In the genomic region with DNA sequence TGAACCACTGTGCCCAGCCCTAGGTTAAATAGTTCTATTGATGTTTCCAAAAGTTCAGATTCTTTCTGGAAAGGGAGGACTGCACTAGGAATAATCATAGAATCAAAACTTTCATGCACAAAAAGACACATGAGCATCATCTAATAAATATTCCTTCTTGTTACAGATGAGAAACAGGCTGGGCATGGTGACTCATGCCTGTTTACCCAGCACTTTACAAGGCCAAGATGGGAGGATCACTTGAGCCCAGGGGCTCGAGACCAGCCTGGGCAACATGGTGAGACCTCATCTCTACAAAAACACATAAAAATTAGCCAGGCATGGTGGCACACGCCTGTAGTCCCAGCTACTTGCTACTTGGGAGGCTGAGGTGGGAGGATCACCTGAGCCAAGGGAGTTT, we compare ENCODE assay signal across 1 cellular context.
TF ChIP-seq lines count a peak whose summit lies in the region.

No MANE protein-coding gene starts in this region.

TF ChIP-seq in H1, 55 proteins besides CTCF, POLR2A, EP300 and RAD21:
- TF ChIP-seq GABPA (IDR thresholded peaks at IDR 0.05; ENCODE audit: borderline replicate concordance, insufficient read depth, low read length) (no peak), CHD2 (IDR thresholded peaks at IDR 0.05; ENCODE audit: low read length) (no peak), SP2 (IDR thresholded peaks at IDR 0.05; ENCODE audit: low read length) (no peak), BACH1 (IDR thresholded peaks at IDR 0.05; ENCODE audit: low read length) (no peak), SIX5 (IDR thresholded peaks at IDR 0.05; ENCODE audit: low read depth, low read length) (no peak), KDM5A (IDR thresholded peaks at IDR 0.05; ENCODE audit: low read length) (no peak), SIRT6 (IDR thresholded peaks at IDR 0.05; ENCODE audit: low read length) (no peak), CBX5 (IDR thresholded peaks at IDR 0.05; ENCODE audit: low read depth, low read length) (no peak), TAF7 (optimal IDR thresholded peaks at IDR 0.05; ENCODE audit: borderline replicate concordance, low read depth, low read length) (no peak), TAF1 (IDR thresholded peaks at IDR 0.05; ENCODE audit: low read depth, low read length) (no peak), FOSL1 (IDR thresholded peaks at IDR 0.05; ENCODE audit: insufficient read depth, low read depth, low read length) (no peak), CREB1 (IDR thresholded peaks at IDR 0.05) (no peak)
